In the genomic region with DNA sequence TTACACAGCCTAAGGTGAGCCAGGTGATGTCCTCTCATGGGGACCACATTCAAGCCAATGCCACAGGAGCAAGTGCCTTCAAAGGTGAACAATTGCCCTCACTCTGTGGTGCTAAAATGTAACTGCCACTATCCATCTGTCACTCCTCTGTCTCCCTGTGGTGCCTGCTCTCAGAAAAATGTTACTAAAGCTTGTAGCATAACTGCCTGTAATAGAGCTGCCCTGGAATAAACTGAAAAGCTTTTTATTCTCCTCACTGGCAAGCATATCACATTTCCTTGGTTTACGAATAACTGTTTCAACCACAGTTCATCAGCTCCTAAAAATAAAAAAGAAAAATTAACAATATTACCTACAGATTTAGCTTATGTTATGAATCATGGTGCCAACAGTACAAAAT, we compare ENCODE assay signal across 1 cellular context.
TF ChIP-seq lines count a peak whose summit lies in the region.

No MANE protein-coding gene starts in this region.

TF ChIP-seq in IMR-90, 13 proteins besides CTCF, POLR2A, EP300 and RAD21 (continued from another document):
- TF ChIP-seq, protein P1, sequence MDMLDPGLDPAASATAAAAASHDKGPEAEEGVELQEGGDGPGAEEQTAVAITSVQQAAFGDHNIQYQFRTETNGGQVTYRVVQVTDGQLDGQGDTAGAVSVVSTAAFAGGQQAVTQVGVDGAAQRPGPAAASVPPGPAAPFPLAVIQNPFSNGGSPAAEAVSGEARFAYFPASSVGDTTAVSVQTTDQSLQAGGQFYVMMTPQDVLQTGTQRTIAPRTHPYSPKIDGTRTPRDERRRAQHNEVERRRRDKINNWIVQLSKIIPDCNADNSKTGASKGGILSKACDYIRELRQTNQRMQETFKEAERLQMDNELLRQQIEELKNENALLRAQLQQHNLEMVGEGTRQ (IDR thresholded peaks at IDR 0.05; ENCODE audit: low read depth, low read length): no peak
- no peak for TF ChIP-seq CEBPB (IDR thresholded peaks at IDR 0.05; ENCODE audit: low read depth, low read length)
